Comparison of ENCODE assay signal across 17 cellular contexts in genomic region chr12:19886805-19887105, GRCh38.
"Had no signal": no experiment of that assay in that cellular context is flagged by ENCODE, and none has a peak within 500 bp of the region (broad histone marks: within the 10 kb centered on the region; RNA-seq: fewer than 3 reads in every experiment).

No MANE protein-coding gene starts in this region.

- ATAC-seq: left lung; stimulated activated memory B cell treated with anti-CD40 and anti-IgM and Interleukin-4, amounts not matched to agents 10 μg/mL and 1 μg/mL and 100 μg/mL, for 72 hours; T-helper 17 cell; WTC11 had no signal

- H3K4me1 ChIP-seq: left lung, neural progenitor cell, parathyroid adenoma had no signal

- H2AFZ ChIP-seq: neural progenitor cell, parathyroid adenoma had no signal

- H3K27ac ChIP-seq: neural progenitor cell, parathyroid adenoma, skin epidermis had no signal

- H3K27me3 ChIP-seq: left lung, neural progenitor cell, upper lobe of left lung had no signal

- DNase-seq: activated CD4-positive, alpha-beta T cell treated with anti-CD3 and anti-CD28 coated beads, Interleukin-2, amount 10 ng/mL, durations not matched to agents 24 days and 14 days; activated CD8-positive, alpha-beta memory T cell treated with anti-CD3 and anti-CD28 coated beads for 24 hours; activated naive CD4-positive, alpha-beta T cell treated with Interleukin-2 at 50 U/mL for 16 hours; caudate nucleus; effector memory CD4-positive, alpha-beta T cell; glutamatergic neuron; islet precursor cell; left lung; mesendoderm; retina; T-helper 17 cell; upper lobe of left lung had no signal

- H3K79me2 ChIP-seq: parathyroid adenoma had no signal

- H3K4me3 ChIP-seq: left lung, neural progenitor cell, skin epidermis, upper lobe of left lung had no signal

- H3K9ac ChIP-seq: neural progenitor cell, parathyroid adenoma had no signal

- H3K36me3 ChIP-seq: left lung, neural progenitor cell, upper lobe of left lung had no signal

- H3K9me3 ChIP-seq: left lung, upper lobe of left lung had no signal
